In the genomic region with DNA sequence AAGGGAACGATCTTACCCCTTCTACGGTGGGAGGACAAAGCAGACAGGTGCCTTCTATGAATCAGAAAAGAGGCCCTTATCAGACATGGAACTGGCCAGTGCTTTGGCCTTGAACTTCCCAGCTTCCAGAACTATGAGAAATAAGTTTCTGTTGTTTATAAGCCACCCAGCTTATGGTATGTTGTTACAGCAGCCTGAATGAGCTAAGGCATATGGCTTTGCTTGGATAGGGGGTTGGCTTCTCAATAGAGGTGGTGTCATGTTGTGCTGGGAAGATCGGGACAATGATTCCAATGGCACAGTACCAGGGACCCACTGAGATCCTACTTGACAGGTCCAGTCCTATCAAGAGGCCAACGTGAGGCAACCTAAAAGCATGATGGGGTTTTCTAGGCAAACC, we compare ENCODE assay signal across 1 cellular context.
TF ChIP-seq lines count a peak whose summit lies in the region.

No MANE protein-coding gene starts in this region.

TF ChIP-seq in IMR-90, 13 proteins besides CTCF, POLR2A, EP300 and RAD21:
- TF ChIP-seq ELK1 (IDR thresholded peaks at IDR 0.05; ENCODE audit: borderline replicate concordance, low read depth, low read length) (no peak), CHD1 (IDR thresholded peaks at IDR 0.05; ENCODE audit: low read depth, low read length) (no peak), BHLHE40 (IDR thresholded peaks at IDR 0.05; ENCODE audit: low read depth, low read length) (no peak)
